ENCODE assay signal across 8 cellular contexts in the genomic region with DNA sequence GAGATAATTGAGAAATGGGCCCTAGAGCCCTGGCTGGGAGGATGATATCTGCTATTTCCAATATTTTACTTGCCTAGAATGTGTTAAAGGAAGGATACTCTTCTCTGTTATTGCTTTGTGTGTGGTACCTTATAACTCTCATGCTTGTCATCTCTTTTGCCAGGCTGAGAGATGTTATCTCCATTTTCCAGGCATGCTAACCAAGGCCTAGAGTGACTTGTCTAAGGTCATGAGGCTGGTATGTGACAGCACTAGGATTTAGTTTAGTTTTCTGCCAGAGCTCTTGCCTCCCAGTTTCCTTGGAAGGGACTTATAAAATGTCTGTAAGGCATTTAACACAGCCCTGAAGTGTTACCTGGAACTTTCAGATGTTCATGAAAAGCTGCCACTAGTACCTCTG. TPM values are rescaled to one million over a fixed set of nuclear protein-coding genes. Genes with fewer than 3 reads are reported as not detected.
DNase-seq lines count a peak whose midpoint lies in the region; ATAC-seq and TF ChIP-seq lines count a peak whose summit lies in the region.

No MANE protein-coding gene starts in this region.

- H3K4me3 ChIP-seq in AG10803 (ENCODE audit: low read length) (peak overlapping the region; percentile 98), LNCaP clone FGC (ENCODE audit: low read depth, low read length) (peak overlapping the region; percentile 98)

- H3K4me1 Mint-ChIP-seq in chondrocyte (ENCODE audit: low read depth): peaks cover 28% of the 10 kb centered on the region
- H3K4me1 Mint-ChIP-seq in naive thymus-derived CD8-positive, alpha-beta T cell: peaks cover 29 to 57% (median 50%) of the 10 kb centered on the region in 4 donors

- POLR2A ChIA-PET in naive thymus-derived CD8-positive, alpha-beta T cell (lab: Charles Lee): interaction anchor here (0.7 to 12.7 kb wide), 12 partner anchors 12 to 582 kb away, joined by 3 to 193 read pairs (median 6); a partner anchor contains a TSS

- peak overlapping the region; percentile 89 for H3K27ac Mint-ChIP-seq in chondrocyte (ENCODE audit: unreplicated experiment)
- H3K27ac Mint-ChIP-seq in naive thymus-derived CD8-positive, alpha-beta T cell: peak overlapping the region; percentile 87 to 99 (median 97)

- ATAC-seq in naive thymus-derived CD8-positive, alpha-beta T cell: no peak
- ATAC-seq in GM18867 (IDR thresholded peaks at IDR 0.05; ENCODE audit: unreplicated experiment): no peak

- peak overlapping the region; percentile 92 for H3K4me3 Mint-ChIP-seq in chondrocyte (ENCODE audit: unreplicated experiment)
- H3K4me3 Mint-ChIP-seq in naive thymus-derived CD8-positive, alpha-beta T cell: peak overlapping the region; percentile 87 to 97 (median 92)

- no peaks in the 10 kb centered on the region for H3K27me3 Mint-ChIP-seq in chondrocyte (ENCODE audit: low read depth)
- H3K27me3 Mint-ChIP-seq in naive thymus-derived CD8-positive, alpha-beta T cell: no peaks in the 10 kb centered on the region

- TF ChIP-seq CTCF in AG10803 (conservative IDR thresholded peaks at IDR 0.05; ENCODE audit: low read length) (no peak), LNCaP clone FGC (IDR thresholded peaks at IDR 0.05; ENCODE audit: control insufficient read depth, extremely low read depth, insufficient read depth) (no peak), chondrocyte (IDR thresholded peaks at IDR 0.05) (no peak)

- in situ Hi-C loops in ACHN (cut with HindIII; ENCODE audit: low pct_ligation_motif_present, low pct_unique_long_range_greater_than_20kb, low sequenced_read_pairs): no loop called here

- H3K9me3 Mint-ChIP-seq in chondrocyte (ENCODE audit: low read depth): no peaks in the 10 kb centered on the region
- H3K9me3 Mint-ChIP-seq in naive thymus-derived CD8-positive, alpha-beta T cell: no peaks in the 10 kb centered on the region

- DNase-seq in AG10803 (ENCODE audit: low read depth) (no peak), LNCaP clone FGC (ENCODE audit: low read depth) (no peak), chondrocyte (ENCODE audit: low spot score) (no peak), DMS79 (lab: John Stamatoyannopoulos, UW) (no peak), ACHN (no peak), HK-2 (ENCODE audit: unreplicated experiment) (no peak)
- DNase-seq in naive thymus-derived CD8-positive, alpha-beta T cell: no peak

- H3K36me3 Mint-ChIP-seq in chondrocyte (ENCODE audit: low read depth): peaks cover 9% of the 10 kb centered on the region
- peaks cover 0 to 36% (median 8%) of the 10 kb centered on the region in 3 donors for H3K36me3 Mint-ChIP-seq in naive thymus-derived CD8-positive, alpha-beta T cell

RNA-seq across cellular contexts. Expression of a gene that starts 1.4 kb away (rescaled TPM):
- 43.0 to 48.6 TPM (median 44.5 TPM) in 3 replicates for total RNA-seq in chondrocyte
- total RNA-seq in naive thymus-derived CD8-positive, alpha-beta T cell: 100 to 1,000 TPM; 223 to 227 TPM
- 10 to 100 TPM; 49.0 to 92.8 (median 55.1) TPM for polyA plus RNA-seq in naive thymus-derived CD8-positive, alpha-beta T cell
